In genomic region chr16:81315271-81316175, GRCh38 we compare ENCODE assay signal across 8 cellular contexts. TPM values are rescaled to one million over a fixed set of nuclear protein-coding genes. Genes with fewer than 3 reads are reported as not detected.
DNase-seq lines count a peak whose midpoint lies in the region; ATAC-seq, FAIRE-seq and TF ChIP-seq lines count a peak whose summit lies in the region.

No MANE protein-coding gene starts in this region.

- no peaks in the 10 kb centered on the region; a peak in 2 of 5 replicates for H3K36me3 ChIP-seq in HepG2 (replicated peaks in 1 of 2; ENCODE audit: control insufficient read depth in 1 of 2, insufficient read depth in 2 of 2, low read length in 2 of 2)

- no peak for FAIRE-seq in HepG2 (lab: Jason Lieb, UNC)

- no peaks in the 10 kb centered on the region; the same call in 1 of the 2 replicates for H4K20me1 ChIP-seq in HepG2 (ENCODE audit: insufficient read depth, low read length)

- ATAC-seq in GM21529 (IDR thresholded peaks at IDR 0.05; ENCODE audit: unreplicated experiment) (peak; percentile 27), HepG2 (peak; percentile 53)

- TF ChIP-seq EP300 in HepG2 (IDR thresholded peaks at IDR 0.05; ENCODE audit: low read depth in 2 of 2, low read length in 2 of 2) (no peak), HepG2 (CRISPR knock-in tag; IDR thresholded peaks at IDR 0.05; ENCODE audit: borderline replicate concordance) (no peak)

- intact Hi-C loops in activated CD4-positive, alpha-beta T cell treated with anti-CD3 and anti-CD28 coated beads, Interleukin-2, amount 10 ng/mL, durations not matched to agents 24 days and 14 days (cut with micrococcal nuclease): loop anchor here (2.0 to 10.0 kb wide), 4 partner anchors 37 to 1339 kb away; partner anchors contain the start of genes CENPN and CMC2
- intact Hi-C loops in HepG2 (cut with micrococcal nuclease; ENCODE audit: unreplicated experiment): loop anchor here (1.0 kb wide), 1 partner anchor 219 kb away; the partner anchor contains the start of gene GCSH

- peaks cover 46% of the 10 kb centered on the region for H3K4me1 ChIP-seq in HepG2 (ENCODE audit: insufficient read depth, low read length)

- H3K27me3 ChIP-seq in HepG2 (ENCODE audit: control insufficient read depth in 1 of 2, insufficient read depth in 2 of 2, low read length in 2 of 2): no peaks in the 10 kb centered on the region; a peak in 1 of 5 replicates

- POLR2A ChIA-PET in HepG2 (lab: Yijun Ruan, JAX): interaction anchor here (1.0 to 1.4 kb wide), 3 partner anchors 72 to 309 kb away, joined by 3 to 4 read pairs (median 3); partner anchors contain the start of genes CENPN and CMC2

- peaks cover 54% of the 10 kb centered on the region for H3K79me2 ChIP-seq in HepG2 (ENCODE audit: insufficient read depth, low read length)

- TF ChIP-seq RAD21 in HepG2 (CRISPR knock-in tag; IDR thresholded peaks at IDR 0.05): 0 out of 2 replicates have a peak, but pooled peaks have one; percentile 17

- CTCF ChIA-PET in HepG2 (lab: Yijun Ruan, JAX; ENCODE audit: low intra/inter-chr PET ratio, low total read pairs): no interaction called here

- H3K27me3 Mint-ChIP-seq in activated CD4-positive, alpha-beta T cell treated with anti-CD3 and anti-CD28 coated beads, Interleukin-2, amount 10 ng/mL, durations not matched to agents 24 days and 14 days: no peaks in the 10 kb centered on the region

- 2% methylated on average over 33 of the region's 88 CpGs for WGBS in HepG2 (ENCODE audit: low lambda C conversion rate)

- BruUV-seq in HepG2 (replicated peaks; lab: Mats Ljungman, UMichigan): TSS peak; percentile 56

- H2AFZ ChIP-seq in HepG2 (ENCODE audit: low read length): no peak overlapping the region

- no peaks in the 10 kb centered on the region for H3K9me3 Mint-ChIP-seq in activated CD4-positive, alpha-beta T cell treated with anti-CD3 and anti-CD28 coated beads, Interleukin-2, amount 10 ng/mL, durations not matched to agents 24 days and 14 days

- DNase-seq in EH (ENCODE audit: low read depth) (peak; percentile 70), KBM-7 (peak; percentile 46), dedifferentiated amniotic fluid mesenchymal stem cell (ENCODE audit: extremely low spot score) (peak; percentile 48), HepG2 (ENCODE audit: low spot score) (peak; percentile 32), NCI-H1105 (lab: John Stamatoyannopoulos, UW) (no peak)
- DNase-seq in activated CD4-positive, alpha-beta T cell treated with anti-CD3 and anti-CD28 coated beads, Interleukin-2, amount 10 ng/mL, durations not matched to agents 24 days and 14 days: peak; percentile 86
- peak; percentile 47 for DNase-seq in stimulated activated CD4-positive, alpha-beta T cell treated with anti-CD3 and anti-CD28 coated beads, Interleukin-4, amount 100 ng/mL, for 24 hours

- peak overlapping the region; percentile 80 for H3K27ac ChIP-seq in HepG2 (ENCODE audit: extremely low read length, insufficient read depth, low read length)

- H3K9me3 ChIP-seq in HepG2 (ENCODE audit: low read length): no peaks in the 10 kb centered on the region

- no peak for TF ChIP-seq POLR2A in HepG2 (IDR thresholded peaks at IDR 0.05; ENCODE audit: insufficient read depth in 1 of 2, low read depth in 2 of 2, low read length in 2 of 2)

- in situ Hi-C loops in KBM-7 (cut with MboI; ENCODE audit: low pct_unique_long_range_greater_than_20kb, low sequenced_read_pairs) (no loop called here), HepG2 (cut with HindIII; ENCODE audit: extremely low pct_ligation_motif_present, low pct_unique_long_range_greater_than_20kb) (no loop called here)

- peaks cover 48% of the 10 kb centered on the region for H3K4me1 Mint-ChIP-seq in activated CD4-positive, alpha-beta T cell treated with anti-CD3 and anti-CD28 coated beads, Interleukin-2, amount 10 ng/mL, durations not matched to agents 24 days and 14 days

- H3K27ac Mint-ChIP-seq in activated CD4-positive, alpha-beta T cell treated with anti-CD3 and anti-CD28 coated beads, Interleukin-2, amount 10 ng/mL, durations not matched to agents 24 days and 14 days: peak overlapping the region; percentile 70

- peak overlapping the region; percentile 88 for H3K4me3 Mint-ChIP-seq in activated CD4-positive, alpha-beta T cell treated with anti-CD3 and anti-CD28 coated beads, Interleukin-2, amount 10 ng/mL, durations not matched to agents 24 days and 14 days

- TF ChIP-seq CTCF in HepG2 (CRISPR knock-in tag; IDR thresholded peaks at IDR 0.05): peak; percentile 18; the same call in 1 of the 2 replicates

- peak overlapping the region; percentile 87 for H3K9ac ChIP-seq in HepG2 (ENCODE audit: insufficient read depth, low read depth, low read length)

- H3K36me3 Mint-ChIP-seq in activated CD4-positive, alpha-beta T cell treated with anti-CD3 and anti-CD28 coated beads, Interleukin-2, amount 10 ng/mL, durations not matched to agents 24 days and 14 days (ENCODE audit: low read depth): peaks cover 2% of the 10 kb centered on the region

- H3K4me3 ChIP-seq in HepG2 (replicated peaks in 1 of 3; ENCODE audit: insufficient read depth in 1 of 3, low read depth in 2 of 3, low read length in 3 of 3): peak overlapping the region; percentile 88 to 95 (median 93)

- H3K4me2 ChIP-seq in HepG2 (ENCODE audit: low read depth, low read length): peak overlapping the region; percentile 98

TF ChIP-seq in HepG2, 621 proteins besides CTCF, POLR2A, EP300 and RAD21 (continues in another document):
- no peak for TF ChIP-seq ZNF292 (CRISPR knock-in tag; IDR thresholded peaks at IDR 0.05; ENCODE audit: borderline replicate concordance, low read depth)
- TF ChIP-seq ZNF441 (CRISPR knock-in tag; IDR thresholded peaks at IDR 0.05; ENCODE audit: borderline replicate concordance): no peak
- TF ChIP-seq HES4 (CRISPR knock-in tag; IDR thresholded peaks at IDR 0.05; ENCODE audit: borderline replicate concordance): 0 out of 2 replicates have a peak, but pooled peaks have one; percentile 36
- TF ChIP-seq ZNF816 (CRISPR knock-in tag; IDR thresholded peaks at IDR 0.05; ENCODE audit: borderline replicate concordance): no peak
- no peak for TF ChIP-seq ZNF878 (CRISPR knock-in tag; IDR thresholded peaks at IDR 0.05)
- TF ChIP-seq ZSCAN5A (CRISPR knock-in tag; IDR thresholded peaks at IDR 0.05; ENCODE audit: borderline replicate concordance): 0 out of 2 replicates have a peak, but pooled peaks have one; percentile 47
- no peak for TF ChIP-seq ZNF639 (CRISPR knock-in tag; conservative IDR thresholded peaks at IDR 0.05)
- TF ChIP-seq AGO2 (optimal IDR thresholded peaks at IDR 0.05; ENCODE audit: low read depth, low read length): peak; percentile 40
- TF ChIP-seq RNF2 (conservative IDR thresholded peaks at IDR 0.05; ENCODE audit: low read depth): peak; percentile 35; the same call in 1 of the 2 replicates
- TF ChIP-seq ZNF724P (CRISPR knock-in tag; IDR thresholded peaks at IDR 0.05; ENCODE audit: borderline replicate concordance): no peak

RNA-seq across cellular contexts. Expression of gene GAN, which starts 0.8 kb away (rescaled TPM):
- total RNA-seq in activated CD4-positive, alpha-beta T cell treated with anti-CD3 and anti-CD28 coated beads, Interleukin-2, amount 10 ng/mL, durations not matched to agents 24 days and 14 days: 14.1 and 14.3 TPM in 2 replicates
- total RNA-seq in HepG2 (2016; rRNA removed; fragmentation: Illumina TruSeq; extraction: Trizol): 11.0 and 16.3 TPM in 2 replicates
- total RNA-seq in HepG2 (2016; cell fraction: cytosol; rRNA removed; fragmentation: Illumina TruSeq; extraction: Trizol; ENCODE audit: low read depth): 7.3 and 9.7 TPM in 2 replicates
- 9.7 and 16.1 TPM in 2 replicates for total RNA-seq in HepG2 (2016; cell fraction: insoluble cytoplasmic fraction; rRNA removed; fragmentation: Illumina TruSeq; extraction: Trizol)
- total RNA-seq in HepG2 (2016; cell fraction: membrane; rRNA removed; fragmentation: Illumina TruSeq; extraction: Trizol): 7.4 and 9.8 TPM in 2 replicates
- total RNA-seq in HepG2 (2016; cell fraction: nucleus; rRNA removed; fragmentation: Illumina TruSeq; extraction: Trizol): 12.2 and 12.6 TPM in 2 replicates
- polyA plus RNA-seq in HepG2 (2011; rRNA removed): 2.9 and 4.3 TPM in 2 replicates
- polyA plus RNA-seq in HepG2 (2011; cell fraction: cytosol; rRNA removed): 1.5 and 2.5 TPM in 2 replicates
- 3.2 and 3.8 TPM in 2 replicates for polyA plus RNA-seq in HepG2 (2011; cell fraction: nucleus; rRNA removed)
- polyA plus RNA-seq in HepG2 (2012): 1.7 and 2.1 TPM in 2 replicates
- polyA plus RNA-seq in HepG2 (2016; cell fraction: cytosol; fragmentation: Illumina TruSeq; extraction: Trizol; ENCODE audit: low read depth): 0.36 TPM in 2 replicates
- polyA plus RNA-seq in HepG2 (2016; cell fraction: insoluble cytoplasmic fraction; fragmentation: Illumina TruSeq; extraction: Trizol; ENCODE audit: low read depth): 4.0 and 4.5 TPM in 2 replicates
- polyA plus RNA-seq in HepG2 (2016; cell fraction: membrane; fragmentation: Illumina TruSeq; extraction: Trizol; ENCODE audit: low read depth): 0.64 and 0.81 TPM in 2 replicates
- polyA plus RNA-seq in HepG2 (2016; cell fraction: nucleus; fragmentation: Illumina TruSeq; extraction: Trizol; ENCODE audit: insufficient read depth, low read depth): 4.2 and 4.3 TPM in 2 replicates
- 11.7 and 21.3 TPM in 2 replicates for polyA minus RNA-seq in HepG2 (2011; rRNA and poly(A)+ RNA removed; ENCODE audit: low replicate concordance)
- polyA minus RNA-seq in HepG2 (2011; cell fraction: cytosol; rRNA and poly(A)+ RNA removed): 9.4 and 14.7 TPM in 2 replicates
- 18.4 and 20.1 TPM in 2 replicates for polyA minus RNA-seq in HepG2 (2011; cell fraction: nucleus; rRNA and poly(A)+ RNA removed)
